Comparison of ENCODE assay signal across 21 cellular contexts in the genomic region with DNA sequence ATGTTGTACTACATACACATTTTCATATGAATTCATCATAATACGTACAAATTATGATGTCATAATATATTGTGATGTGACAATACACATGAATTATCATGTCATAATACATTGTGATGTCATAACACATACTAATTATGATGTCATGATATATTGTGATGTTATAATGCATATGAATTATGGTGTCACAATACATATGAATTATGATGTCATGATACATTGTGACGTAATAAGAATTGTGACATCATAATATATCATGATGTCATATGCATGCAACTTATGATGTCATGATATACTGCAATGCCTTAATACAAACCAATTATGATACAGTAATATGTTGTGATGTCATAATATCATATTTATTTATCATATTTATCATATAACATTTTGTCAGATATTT.
"Had no signal": no experiment of that assay in that cellular context is flagged by ENCODE, and none has a peak within 500 bp of the region (broad histone marks: within the 10 kb centered on the region; RNA-seq: fewer than 3 reads in every experiment).

No MANE protein-coding gene starts in this region.

- H3K4me3 Mint-ChIP-seq: activated CD8-positive, alpha-beta memory T cell treated with anti-CD3 and anti-CD28 coated beads, Interleukin-2, amount 10 ng/mL, durations not matched to agents 7 days and 5 days; activated T-cell treated with anti-CD3 and anti-CD28 coated beads, Interleukin-2, amount 50 U/mL, for 4 hours; endodermal cell; naive thymus-derived CD4-positive, alpha-beta T cell had no signal

- H3K27me3 ChIP-seq: esophagus squamous epithelium, heart left ventricle, neutrophil, spleen, transverse colon had no signal

- H3K4me3 ChIP-seq: esophagus squamous epithelium, heart left ventricle, spleen, transverse colon had no signal

- H3K27me3 Mint-ChIP-seq: activated CD8-positive, alpha-beta memory T cell treated with anti-CD3 and anti-CD28 coated beads, Interleukin-2, amount 10 ng/mL, durations not matched to agents 7 days and 5 days; naive thymus-derived CD4-positive, alpha-beta T cell had no signal

- H3K4me1 Mint-ChIP-seq: activated CD8-positive, alpha-beta memory T cell treated with anti-CD3 and anti-CD28 coated beads, Interleukin-2, amount 10 ng/mL, durations not matched to agents 7 days and 5 days; endodermal cell; naive thymus-derived CD4-positive, alpha-beta T cell had no signal

- H3K27ac ChIP-seq: esophagus squamous epithelium, heart left ventricle, neutrophil, spleen, transverse colon had no signal

- DNase-seq: activated CD4-positive, alpha-beta T cell treated with anti-CD3 and anti-CD28 coated beads, Interleukin-2, amount 50 U/mL, for 48 hours; activated CD8-positive, alpha-beta memory T cell treated with anti-CD3 and anti-CD28 coated beads, Interleukin-2, amount 10 ng/mL, durations not matched to agents 7 days and 5 days; activated effector memory CD4-positive, alpha-beta T cell treated with anti-CD3 and anti-CD28 coated beads, Interleukin-2, amount 50 U/mL, for 16 hours; activated T-cell treated with anti-CD3 and anti-CD28 coated beads, Interleukin-2, amount 50 U/mL, for 4 hours; anterior cingulate cortex; endodermal cell; esophagus squamous epithelium; foreskin melanocyte; heart left ventricle; left colon; naive thymus-derived CD4-positive, alpha-beta T cell; posterior cingulate gyrus; right cardiac atrium; spleen; stimulated activated CD4-positive, alpha-beta T cell treated with anti-CD3 and anti-CD28 coated beads, Interleukin-2, amount 100 ng/mL, for 24 hours; stimulated activated naive CD4-positive, alpha-beta T cell; substantia nigra; transverse colon had no signal

- H3K9me3 ChIP-seq: neutrophil, transverse colon had no signal

- ATAC-seq: activated CD4-positive, CD25-positive, alpha-beta regulatory T cell treated with anti-CD3 and anti-CD28 coated beads, Interleukin-2, amount 50 U/mL, for 24 hours; activated CD8-positive, alpha-beta memory T cell treated with anti-CD3 and anti-CD28 coated beads, Interleukin-2, amount 10 ng/mL, durations not matched to agents 7 days and 5 days; activated naive CD4-positive, alpha-beta T cell treated with anti-CD3 and anti-CD28 coated beads, Interleukin-2, amount 50 U/mL, for 72 hours; activated T-cell treated with anti-CD3 and anti-CD28 coated beads, Interleukin-2, amount 50 U/mL, for 4 hours; left colon; naive thymus-derived CD4-positive, alpha-beta T cell; right cardiac atrium had no signal

- H3K36me3 Mint-ChIP-seq: activated CD8-positive, alpha-beta memory T cell treated with anti-CD3 and anti-CD28 coated beads, Interleukin-2, amount 10 ng/mL, durations not matched to agents 7 days and 5 days had no signal

- H3K4me1 ChIP-seq: esophagus squamous epithelium, heart left ventricle, spleen, transverse colon had no signal

- H3K27ac Mint-ChIP-seq: activated CD8-positive, alpha-beta memory T cell treated with anti-CD3 and anti-CD28 coated beads, Interleukin-2, amount 10 ng/mL, durations not matched to agents 7 days and 5 days; endodermal cell; naive thymus-derived CD4-positive, alpha-beta T cell had no signal

- H3K36me3 ChIP-seq: esophagus squamous epithelium, heart left ventricle, neutrophil, spleen, transverse colon had no signal
